ENCODE assay signal across 20 cellular contexts in the genomic region with DNA sequence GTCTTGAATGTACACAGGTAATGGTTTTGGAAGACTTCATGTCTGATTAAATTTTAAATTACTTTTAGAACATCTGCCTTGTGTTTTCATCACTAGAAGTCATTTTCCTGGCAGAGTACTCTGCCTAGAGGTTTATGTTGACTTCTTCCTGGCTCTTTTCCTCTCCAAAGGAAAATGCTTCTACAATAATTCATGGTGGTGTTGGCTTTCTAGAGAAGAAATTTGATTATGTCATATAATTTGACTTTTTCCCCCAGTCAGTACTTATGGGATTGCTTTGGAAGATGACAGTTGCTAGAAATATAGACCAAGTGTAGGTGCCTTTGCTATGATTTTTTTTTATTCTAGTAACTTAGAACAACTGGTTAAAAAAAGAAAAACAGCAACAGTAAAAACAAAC. TPM values are rescaled to one million over a fixed set of nuclear protein-coding genes. Genes with fewer than 3 reads are reported as not detected.
A peak's percentile ranks its signal among the peaks of the same experiment; 100 is the strongest.
DNase-seq lines count a peak whose midpoint lies in the region; ATAC-seq, FAIRE-seq and TF ChIP-seq lines count a peak whose summit lies in the region.
"Had no signal": no experiment of that assay in that cellular context is flagged by ENCODE, and none has a peak within 500 bp of the region (broad histone marks: within the 10 kb centered on the region; RNA-seq: fewer than 3 reads in every experiment).

No MANE protein-coding gene starts in this region.

- peak; percentile 30 for FAIRE-seq in GM12892 (lab: Jason Lieb, UNC)
- FAIRE-seq: D721Med, GM12878, GM18507 had no signal

- no peaks in the 10 kb centered on the region for H4K20me1 ChIP-seq in SK-N-SH (ENCODE audit: insufficient read depth)

- H3K4me2 ChIP-seq in SK-N-SH, result no peak overlapping the region
- H3K4me2 ChIP-seq: GM23338 had no signal

- CTCF ChIA-PET in SK-N-SH (lab: Yijun Ruan, JAX) (interaction anchor here (0.9 to 1.5 kb wide), 6 partner anchors 23 to 198 kb away, joined by 3 to 6 read pairs (median 4); no protein-coding TSS in a partner anchor), T-cell (lab: Charles Lee) (interaction anchor here in 1 of 2 donors (0.9 kb wide), 2 partner anchors 29 to 301 kb away, joined by 3 read pairs; no protein-coding TSS in a partner anchor)

- H3K27me3 Mint-ChIP-seq in mesothelial cell of epicardium (ENCODE audit: low read depth) (no peaks in the 10 kb centered on the region), T-cell (no peaks in the 10 kb centered on the region)
- H3K27me3 Mint-ChIP-seq: CD4-positive, alpha-beta T cell; CD8-positive, alpha-beta memory T cell had no signal

- no peak overlapping the region for H3K9ac ChIP-seq in SK-N-SH

- H3K36me3 Mint-ChIP-seq in mesothelial cell of epicardium (no peaks in the 10 kb centered on the region), T-cell (peaks cover 21% of the 10 kb centered on the region)

- H3K4me3 ChIP-seq in SK-N-SH (ENCODE audit: low read depth in 2 of 2, low read length in 1 of 2), result no peak overlapping the region
- H3K4me3 ChIP-seq: GM12878, GM23338 had no signal

- no peak overlapping the region; a peak in 1 of 4 replicates for H3K27ac ChIP-seq in SK-N-SH (ENCODE audit: low read depth in 2 of 2, low read length in 1 of 2)

- TF ChIP-seq RAD21 in SK-N-SH (IDR thresholded peaks at IDR 0.05; ENCODE audit: low read length), result no peak

- no peaks in the 10 kb centered on the region for H3K79me2 ChIP-seq in SK-N-SH (ENCODE audit: insufficient read depth)

- TF ChIP-seq CTCF in SK-N-SH (IDR thresholded peaks at IDR 0.05), result no peak
- no peak for TF ChIP-seq CTCF in mesothelial cell of epicardium (IDR thresholded peaks at IDR 0.05; ENCODE audit: unreplicated experiment)

- DNase-seq in GM12892 (ENCODE audit: insufficient read length) (no peak), SK-N-SH (no peak), mesothelial cell of epicardium (ENCODE audit: low spot score in 2 of 2, unreplicated experiment in 2 of 2) (no peak), NCI-H774 (lab: John Stamatoyannopoulos, UW) (no peak), ureter (ENCODE audit: low spot score) (no peak), T-cell (no peak)
- DNase-seq: C1 segment of cervical spinal cord; CD4-positive, alpha-beta T cell; CD8-positive, alpha-beta memory T cell; DMS 273 treated with DMSO at 0.1 percent for 48 hours; DMS79; EL; GDM1; H9; HFFc6 had no signal

- TF ChIP-seq POLR2A in GM12892 (IDR thresholded peaks at IDR 0.05; ENCODE audit: low read depth, low read length), result no peak

- no peaks in the 10 kb centered on the region for H3K36me3 ChIP-seq in SK-N-SH (replicated peaks in 1 of 2; ENCODE audit: control insufficient read depth in 1 of 2, insufficient read depth in 2 of 2, low read length in 1 of 2)

- ATAC-seq in T-cell (replicated peaks in 1 of 4), result no peak
- ATAC-seq: GM12878, GM23338, HCT116 had no signal

- H3K9me3 Mint-ChIP-seq in mesothelial cell of epicardium, result no peaks in the 10 kb centered on the region
- no peaks in the 10 kb centered on the region for H3K9me3 Mint-ChIP-seq in T-cell
- H3K9me3 Mint-ChIP-seq: CD4-positive, alpha-beta T cell; CD8-positive, alpha-beta memory T cell; GM23338; H9; HFFc6 had no signal

- POLR2A ChIA-PET in SK-N-SH (lab: Yijun Ruan, JAX), result no interaction called here
- POLR2A ChIA-PET in T-cell (lab: Charles Lee), result interaction anchor here in 1 of 2 donors (0.6 kb wide), 1 partner anchor 164 kb away, joined by 3 read pairs; no protein-coding TSS in a partner anchor

- H3K27me3 ChIP-seq in SK-N-SH (ENCODE audit: insufficient read depth), result no peaks in the 10 kb centered on the region

- H3K9me2 ChIP-seq in SK-N-SH, result no peaks in the 10 kb centered on the region

- peaks cover 18% of the 10 kb centered on the region for H3K4me1 Mint-ChIP-seq in mesothelial cell of epicardium
- H3K4me1 Mint-ChIP-seq in T-cell, result peaks cover 0 to 27% (median 18%) of the 10 kb centered on the region in 3 donors
- H3K4me1 Mint-ChIP-seq: H9 had no signal

- no peak; a peak in 1 of 4 replicates for TF ChIP-seq EP300 in SK-N-SH (IDR thresholded peaks at IDR 0.05; ENCODE audit: borderline replicate concordance in 1 of 2, low read depth in 1 of 2, low read length in 1 of 2)

- no peaks in the 10 kb centered on the region for H3F3A ChIP-seq in SK-N-SH (replicated peaks; ENCODE audit: insufficient read depth)

- H2AFZ ChIP-seq in SK-N-SH (ENCODE audit: low read depth), result no peak overlapping the region
- H2AFZ ChIP-seq: GM23338 had no signal

- H3K4me3 Mint-ChIP-seq in mesothelial cell of epicardium, result no peak overlapping the region
- H3K4me3 Mint-ChIP-seq in T-cell, result no peak overlapping the region
- H3K4me3 Mint-ChIP-seq: CD4-positive, alpha-beta T cell; CD8-positive, alpha-beta memory T cell; GM23338; H9; HFFc6 had no signal

- H3K27ac Mint-ChIP-seq in mesothelial cell of epicardium (peak overlapping the region; percentile 15), T-cell (peak overlapping the region in 1 of 2 donors; percentile 23)
- H3K27ac Mint-ChIP-seq: GM23338, H9, HFFc6 had no signal

- no peaks in the 10 kb centered on the region for H3K9me3 ChIP-seq in SK-N-SH

- H3K4me1 ChIP-seq in SK-N-SH (ENCODE audit: control insufficient read depth in 1 of 2, insufficient read depth in 2 of 2, low read depth in 1 of 2, low read length in 1 of 2), result peaks cover 0 to 2% of the 10 kb centered on the region in 2 experiments; a peak in 2 of 4 replicates

TF ChIP-seq in SK-N-SH, 30 proteins besides CTCF, POLR2A, EP300 and RAD21:
- peak; percentile 37 for TF ChIP-seq TCF12 (IDR thresholded peaks at IDR 0.05)
- TF ChIP-seq NRF1 (IDR thresholded peaks at IDR 0.05; ENCODE audit: low read depth, low read length), result no peak

RNA-seq across cellular contexts. Expression of a gene that starts 46.7 kb away (rescaled TPM):
- 0.23 TPM for polyA plus RNA-seq in GM12892 (2012; ENCODE audit: missing spikeins)
- 29.4 and 51.0 TPM in 2 replicates for polyA plus RNA-seq in SK-N-SH (2012; rRNA removed)
- 28.0 and 30.2 TPM in 2 replicates for polyA plus RNA-seq in SK-N-SH (2012; cell fraction: cytosol; rRNA removed)
- polyA plus RNA-seq in SK-N-SH (2012; cell fraction: nucleus; rRNA removed), result 15.4 and 29.4 TPM in 2 replicates
- total RNA-seq in mesothelial cell of epicardium, result 1.4 to 3.3 TPM (median 2.4 TPM) in 3 replicates
- not detected for total RNA-seq in ureter
- under 1 TPM in 1 of 5 donors, not detected in 4; 0.09 TPM for total RNA-seq in T-cell
- total RNA-seq: CD4-positive, alpha-beta T cell; GM12878; H9 had no signal
